ENCODE assay signal across 23 cellular contexts in the genomic region with DNA sequence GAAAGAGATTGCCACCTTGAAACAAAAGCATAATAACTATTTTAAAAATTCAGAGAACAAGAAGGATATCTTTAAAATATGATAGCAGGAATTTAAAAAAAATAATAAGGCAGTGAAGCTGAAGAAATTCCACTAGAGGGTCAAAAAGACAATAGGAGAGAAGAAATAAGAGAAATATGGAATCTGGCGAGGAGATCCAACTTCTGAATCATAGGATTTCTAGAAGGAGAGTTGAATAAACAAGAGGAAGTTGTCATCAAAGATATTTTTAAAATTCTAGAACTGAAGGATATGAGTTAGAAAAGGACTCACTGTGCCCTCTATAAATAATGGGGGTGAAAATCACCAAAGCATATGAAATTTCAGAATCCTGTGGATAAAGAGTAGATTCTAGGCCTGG. TPM values are rescaled to one million over a fixed set of nuclear protein-coding genes. Genes with fewer than 3 reads are reported as not detected.
DNase-seq lines count a peak whose midpoint lies in the region; ATAC-seq, FAIRE-seq and TF ChIP-seq lines count a peak whose summit lies in the region.
"Had no signal": no experiment of that assay in that cellular context is flagged by ENCODE, and none has a peak within 500 bp of the region (broad histone marks: within the 10 kb centered on the region; RNA-seq: fewer than 3 reads in every experiment).

No MANE protein-coding gene starts in this region.

- peak overlapping the region; percentile 7 for H3K27ac Mint-ChIP-seq in activated CD8-positive, alpha-beta T cell treated with anti-CD3 and anti-CD28 coated beads for 36 hours
- H3K27ac Mint-ChIP-seq in activated CD8-positive, alpha-beta T cell treated with anti-CD3 and anti-CD28 coated beads, Interleukin-2, amount 10 ng/mL, durations not matched to agents 7 days and 5 days, result no peak overlapping the region
- H3K27ac Mint-ChIP-seq in stimulated activated effector memory CD8-positive, alpha-beta T cell treated with anti-CD3 and anti-CD28 coated beads, Interleukin-12 subunit alpha, Interleukin-12 subunit beta, amount 100 ng/mL, for 72 hours, result peak overlapping the region; percentile 17
- H3K27ac Mint-ChIP-seq in activated T-helper 17 cell treated with anti-CD3 and anti-CD28 coated beads, Interleukin-2, amount 50 U/mL, for 72 hours, result no peak overlapping the region
- H3K27ac Mint-ChIP-seq: GM23338 had no signal

- ATAC-seq in activated CD8-positive, alpha-beta T cell treated with anti-CD3 and anti-CD28 coated beads for 36 hours, result no peak
- no peak for ATAC-seq in activated CD8-positive, alpha-beta T cell treated with anti-CD3 and anti-CD28 coated beads, Interleukin-2, amount 10 ng/mL, durations not matched to agents 7 days and 5 days
- ATAC-seq in stimulated activated effector memory CD8-positive, alpha-beta T cell treated with anti-CD3 and anti-CD28 coated beads, Interleukin-12 subunit alpha, Interleukin-12 subunit beta, amount 100 ng/mL, for 72 hours, result no peak
- no peak for ATAC-seq in activated T-helper 17 cell treated with anti-CD3 and anti-CD28 coated beads, Interleukin-2, amount 50 U/mL, for 72 hours (replicated peaks)
- ATAC-seq in GM18867 (IDR thresholded peaks at IDR 0.05; ENCODE audit: unreplicated experiment), result no peak
- ATAC-seq: GM23338, HCT116, Right ventricle myocardium inferior had no signal

- H3K4me1 Mint-ChIP-seq in activated CD8-positive, alpha-beta T cell treated with anti-CD3 and anti-CD28 coated beads for 36 hours (ENCODE audit: low read depth), result peaks cover 8% of the 10 kb centered on the region
- peaks cover 2% of the 10 kb centered on the region for H3K4me1 Mint-ChIP-seq in activated CD8-positive, alpha-beta T cell treated with anti-CD3 and anti-CD28 coated beads, Interleukin-2, amount 10 ng/mL, durations not matched to agents 7 days and 5 days (ENCODE audit: low read depth)
- no peaks in the 10 kb centered on the region for H3K4me1 Mint-ChIP-seq in stimulated activated effector memory CD8-positive, alpha-beta T cell treated with anti-CD3 and anti-CD28 coated beads, Interleukin-12 subunit alpha, Interleukin-12 subunit beta, amount 100 ng/mL, for 72 hours
- H3K4me1 Mint-ChIP-seq in activated T-helper 17 cell treated with anti-CD3 and anti-CD28 coated beads, Interleukin-2, amount 50 U/mL, for 72 hours, result peaks cover 5% of the 10 kb centered on the region
- H3K4me1 Mint-ChIP-seq: GM23338 had no signal

- H3K36me3 Mint-ChIP-seq in activated CD8-positive, alpha-beta T cell treated with anti-CD3 and anti-CD28 coated beads for 36 hours (ENCODE audit: low read depth), result peaks cover 28% of the 10 kb centered on the region
- H3K36me3 Mint-ChIP-seq in activated CD8-positive, alpha-beta T cell treated with anti-CD3 and anti-CD28 coated beads, Interleukin-2, amount 10 ng/mL, durations not matched to agents 7 days and 5 days (ENCODE audit: low read depth), result peaks cover 50% of the 10 kb centered on the region
- H3K36me3 Mint-ChIP-seq in stimulated activated effector memory CD8-positive, alpha-beta T cell treated with anti-CD3 and anti-CD28 coated beads, Interleukin-12 subunit alpha, Interleukin-12 subunit beta, amount 100 ng/mL, for 72 hours, result peaks cover 99% of the 10 kb centered on the region
- peaks cover 81% of the 10 kb centered on the region for H3K36me3 Mint-ChIP-seq in activated T-helper 17 cell treated with anti-CD3 and anti-CD28 coated beads, Interleukin-2, amount 50 U/mL, for 72 hours (ENCODE audit: low read depth)

- CTCF ChIA-PET in activated CD8-positive, alpha-beta T cell treated with anti-CD3 and anti-CD28 coated beads for 36 hours (lab: Charles Lee), result no interaction called here
- CTCF ChIA-PET in activated CD8-positive, alpha-beta T cell treated with anti-CD3 and anti-CD28 coated beads, Interleukin-2, amount 10 ng/mL, durations not matched to agents 7 days and 5 days (lab: Charles Lee), result no interaction called here

- POLR2A ChIA-PET in activated CD8-positive, alpha-beta T cell treated with anti-CD3 and anti-CD28 coated beads for 36 hours (lab: Charles Lee), result no interaction called here
- POLR2A ChIA-PET in activated CD8-positive, alpha-beta T cell treated with anti-CD3 and anti-CD28 coated beads, Interleukin-2, amount 10 ng/mL, durations not matched to agents 7 days and 5 days (lab: Charles Lee), result no interaction called here

- no peak for TF ChIP-seq CTCF in activated CD8-positive, alpha-beta T cell treated with anti-CD3 and anti-CD28 coated beads for 36 hours (IDR thresholded peaks at IDR 0.05)

- H3K4me3 Mint-ChIP-seq in activated CD8-positive, alpha-beta T cell treated with anti-CD3 and anti-CD28 coated beads for 36 hours, result no peak overlapping the region
- H3K4me3 Mint-ChIP-seq in activated CD8-positive, alpha-beta T cell treated with anti-CD3 and anti-CD28 coated beads, Interleukin-2, amount 10 ng/mL, durations not matched to agents 7 days and 5 days, result no peak overlapping the region
- H3K4me3 Mint-ChIP-seq in stimulated activated effector memory CD8-positive, alpha-beta T cell treated with anti-CD3 and anti-CD28 coated beads, Interleukin-12 subunit alpha, Interleukin-12 subunit beta, amount 100 ng/mL, for 72 hours, result no peak overlapping the region
- H3K4me3 Mint-ChIP-seq in activated T-helper 17 cell treated with anti-CD3 and anti-CD28 coated beads, Interleukin-2, amount 50 U/mL, for 72 hours, result no peak overlapping the region
- H3K4me3 Mint-ChIP-seq: CD14-positive monocyte, GM23338 had no signal

- no peak for DNase-seq in activated CD8-positive, alpha-beta T cell treated with anti-CD3 and anti-CD28 coated beads for 36 hours
- no peak for DNase-seq in activated CD8-positive, alpha-beta T cell treated with anti-CD3 and anti-CD28 coated beads, Interleukin-2, amount 10 ng/mL, durations not matched to agents 7 days and 5 days
- peak; percentile 57 for DNase-seq in dermis blood vessel endothelial cell
- DNase-seq in frontal cortex (ENCODE audit: low spot score in 2 of 2), result no peak
- DNase-seq in stimulated activated effector memory CD8-positive, alpha-beta T cell treated with anti-CD3 and anti-CD28 coated beads, Interleukin-12 subunit alpha, Interleukin-12 subunit beta, amount 100 ng/mL, for 72 hours (ENCODE audit: low spot score in 2 of 2), result no peak
- DNase-seq in caudate nucleus (lab: John Stamatoyannopoulos, UW), result no peak
- DNase-seq: DMS79 treated with DMSO at 0.1 percent for 48 hours, Kasumi-1, MM.1S, NCI-H1092, NCI-H1436 treated with DMSO at 0.1 percent for 48 hours, NCI-H2029 treated with DMSO at 0.1 percent for 48 hours had no signal

- H3K9me3 Mint-ChIP-seq in activated CD8-positive, alpha-beta T cell treated with anti-CD3 and anti-CD28 coated beads for 36 hours, result no peaks in the 10 kb centered on the region
- no peaks in the 10 kb centered on the region for H3K9me3 Mint-ChIP-seq in activated CD8-positive, alpha-beta T cell treated with anti-CD3 and anti-CD28 coated beads, Interleukin-2, amount 10 ng/mL, durations not matched to agents 7 days and 5 days (ENCODE audit: insufficient read depth)
- H3K9me3 Mint-ChIP-seq in stimulated activated effector memory CD8-positive, alpha-beta T cell treated with anti-CD3 and anti-CD28 coated beads, Interleukin-12 subunit alpha, Interleukin-12 subunit beta, amount 100 ng/mL, for 72 hours, result no peaks in the 10 kb centered on the region
- H3K9me3 Mint-ChIP-seq in activated T-helper 17 cell treated with anti-CD3 and anti-CD28 coated beads, Interleukin-2, amount 50 U/mL, for 72 hours, result no peaks in the 10 kb centered on the region
- H3K9me3 Mint-ChIP-seq: CD14-positive monocyte, GM23338 had no signal

- H3K27me3 Mint-ChIP-seq in activated CD8-positive, alpha-beta T cell treated with anti-CD3 and anti-CD28 coated beads for 36 hours, result no peaks in the 10 kb centered on the region
- H3K27me3 Mint-ChIP-seq in activated CD8-positive, alpha-beta T cell treated with anti-CD3 and anti-CD28 coated beads, Interleukin-2, amount 10 ng/mL, durations not matched to agents 7 days and 5 days (ENCODE audit: low read depth), result no peaks in the 10 kb centered on the region
- H3K27me3 Mint-ChIP-seq in activated T-helper 17 cell treated with anti-CD3 and anti-CD28 coated beads, Interleukin-2, amount 50 U/mL, for 72 hours, result no peaks in the 10 kb centered on the region

- FAIRE-seq in frontal cortex (lab: Jason Lieb, UNC), result peak; percentile 13
- FAIRE-seq: G401.6, RCC 7860 had no signal

- intact Hi-C loops in activated CD8-positive, alpha-beta T cell treated with anti-CD3 and anti-CD28 coated beads for 36 hours (cut with micrococcal nuclease), result no loop called here

- no peak overlapping the region for H3K27ac ChIP-seq in caudate nucleus (ENCODE audit: low read depth, low read length)
- H3K27ac ChIP-seq: 22Rv1 had no signal

RNA-seq across cellular contexts. Expression of gene TOMM20L, which starts 26.8 kb away (rescaled TPM):
- total RNA-seq in activated CD8-positive, alpha-beta T cell treated with anti-CD3 and anti-CD28 coated beads for 36 hours, result not detected
- not detected for total RNA-seq in activated CD8-positive, alpha-beta T cell treated with anti-CD3 and anti-CD28 coated beads, Interleukin-2, amount 10 ng/mL, durations not matched to agents 7 days and 5 days
- total RNA-seq in dermis blood vessel endothelial cell (not detected in 2 replicates), frontal cortex (not detected)
- not detected for total RNA-seq in activated T-helper 17 cell treated with anti-CD3 and anti-CD28 coated beads, Interleukin-2, amount 50 U/mL, for 72 hours
- total RNA-seq: GM23338, NCI-H460, OCI-LY7, Right ventricle myocardium inferior had no signal

RNA-seq across cellular contexts. Expression of gene TIMM9, which starts 58.4 kb away (rescaled TPM):
- total RNA-seq in activated CD8-positive, alpha-beta T cell treated with anti-CD3 and anti-CD28 coated beads for 36 hours, result 10 to 100 TPM; 63.9 to 71.8 TPM
- total RNA-seq in activated CD8-positive, alpha-beta T cell treated with anti-CD3 and anti-CD28 coated beads, Interleukin-2, amount 10 ng/mL, durations not matched to agents 7 days and 5 days, result 10 to 100 TPM; 34.6 to 37.7 TPM
- total RNA-seq in dermis blood vessel endothelial cell (17.0 and 17.5 TPM in 2 replicates), frontal cortex (23.2 TPM)
- 10 to 100 TPM; 31.9 to 39.8 TPM for total RNA-seq in activated T-helper 17 cell treated with anti-CD3 and anti-CD28 coated beads, Interleukin-2, amount 50 U/mL, for 72 hours

RNA-seq across cellular contexts. Expression of gene KIAA0586, which starts 58.6 kb away (rescaled TPM):
- total RNA-seq in activated CD8-positive, alpha-beta T cell treated with anti-CD3 and anti-CD28 coated beads for 36 hours, result 10 to 100 TPM; 23.4 TPM
- 10 to 100 TPM; 24.9 to 27.0 TPM for total RNA-seq in activated CD8-positive, alpha-beta T cell treated with anti-CD3 and anti-CD28 coated beads, Interleukin-2, amount 10 ng/mL, durations not matched to agents 7 days and 5 days
- 20.9 and 36.8 TPM in 2 replicates for total RNA-seq in dermis blood vessel endothelial cell
- total RNA-seq in frontal cortex, result 26.9 TPM
- 10 to 100 TPM; 39.7 to 40.6 TPM for total RNA-seq in activated T-helper 17 cell treated with anti-CD3 and anti-CD28 coated beads, Interleukin-2, amount 50 U/mL, for 72 hours

Comparison
In these comparisons a context has a peak if more than half of its experiments do, and no peak if none do; other contexts are left out.
1. H3K27ac Mint-ChIP-seq: peak in activated CD8-positive, alpha-beta T cell treated with anti-CD3 and anti-CD28 coated beads for 36 hours (single experiment) and stimulated activated effector memory CD8-positive, alpha-beta T cell treated with anti-CD3 and anti-CD28 coated beads, Interleukin-12 subunit alpha, Interleukin-12 subunit beta, amount 100 ng/mL, for 72 hours (single experiment); none in activated CD8-positive, alpha-beta T cell treated with anti-CD3 and anti-CD28 coated beads, Interleukin-2, amount 10 ng/mL, durations not matched to agents 7 days and 5 days (single experiment) and activated T-helper 17 cell treated with anti-CD3 and anti-CD28 coated beads, Interleukin-2, amount 50 U/mL, for 72 hours (single experiment).